In the genomic region with DNA sequence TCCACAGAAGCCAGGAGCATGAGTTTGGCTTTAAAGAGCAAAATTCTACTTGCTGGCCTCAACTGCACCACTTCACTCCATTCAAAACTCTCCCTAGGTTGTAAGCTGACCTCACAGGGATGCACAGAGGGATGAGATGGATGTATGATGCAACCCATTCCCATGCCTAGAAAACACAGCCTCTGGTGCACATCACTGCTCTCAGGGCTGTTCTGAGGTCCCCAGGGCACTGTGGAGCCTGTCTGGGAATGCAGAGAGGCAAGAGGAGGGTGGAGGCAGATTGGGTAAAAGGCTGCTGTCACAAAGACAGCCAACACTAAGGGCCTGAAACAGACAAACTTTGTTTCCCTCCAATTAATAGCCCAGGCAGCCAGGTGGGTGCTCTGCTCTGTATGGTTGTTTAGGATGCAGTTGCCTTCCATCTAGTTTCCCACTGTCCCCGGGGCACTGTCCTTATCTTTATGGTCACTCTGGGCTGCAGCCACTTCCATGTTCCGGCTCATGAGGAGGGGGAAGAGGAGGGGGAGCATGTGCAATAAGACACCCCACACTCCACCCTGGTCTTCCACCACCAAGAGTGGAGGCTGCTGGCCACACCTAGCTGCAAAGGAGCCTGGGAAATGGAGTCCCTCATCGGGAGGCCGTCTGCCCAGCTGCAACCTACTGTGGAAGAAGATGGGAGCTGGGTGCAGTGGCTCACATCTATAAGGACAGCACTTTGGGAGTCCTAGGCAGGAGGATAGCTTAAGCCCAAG, we compare ENCODE assay signal across 21 cellular contexts. TPM values are rescaled to one million over a fixed set of nuclear protein-coding genes. Genes with fewer than 3 reads are reported as not detected.
A peak's percentile ranks its signal among the peaks of the same experiment; 100 is the strongest.
DNase-seq lines count a peak whose midpoint lies in the region; ATAC-seq, FAIRE-seq and TF ChIP-seq lines count a peak whose summit lies in the region.
"Had no signal": no experiment of that assay in that cellular context is flagged by ENCODE, and none has a peak within 500 bp of the region (broad histone marks: within the 10 kb centered on the region; RNA-seq: fewer than 3 reads in every experiment).

No MANE protein-coding gene starts in this region.

- no peak for TF ChIP-seq CTCF in BE2C (IDR thresholded peaks at IDR 0.05; ENCODE audit: low read depth, low read length)
- no peak for TF ChIP-seq CTCF in H9 (conservative IDR thresholded peaks at IDR 0.05)
- TF ChIP-seq CTCF in WTC11 (IDR thresholded peaks at IDR 0.05), result no peak

- peaks cover 18 to 22% of the 10 kb centered on the region in 2 experiments for H3K9me3 Mint-ChIP-seq in H9
- peaks cover 15% of the 10 kb centered on the region for H3K9me3 Mint-ChIP-seq in WTC11

- no peaks in the 10 kb centered on the region for H3K4me1 ChIP-seq in BE2C
- H3K4me1 ChIP-seq in H9 (ENCODE audit: insufficient read depth, low read length), result no peaks in the 10 kb centered on the region
- peaks cover 10% of the 10 kb centered on the region for H3K4me1 ChIP-seq in mesenchymal stem cell (ENCODE audit: control insufficient read depth, insufficient read depth, low read depth, low read length)

- H3K79me1 ChIP-seq in H9 (ENCODE audit: insufficient read depth, low read depth, low read length, poor library complexity, severe bottlenecking), result no peaks in the 10 kb centered on the region
- no peaks in the 10 kb centered on the region for H3K79me1 ChIP-seq in mesenchymal stem cell (replicated peaks; ENCODE audit: low read length, poor library complexity, severe bottlenecking)

- H2BK120ac ChIP-seq in H9 (ENCODE audit: low read depth, low read length, poor library complexity, severe bottlenecking) (no peak overlapping the region), mesenchymal stem cell (ENCODE audit: low read depth, low read length) (no peak overlapping the region)

- H3K4me1 Mint-ChIP-seq in H9 (peaks cover 0 to 6% of the 10 kb centered on the region in 2 experiments; a peak in 2 of 4 replicates), WTC11 (peaks cover 3% of the 10 kb centered on the region)
- H3K4me1 Mint-ChIP-seq: CD4-positive, alpha-beta memory T cell had no signal

- H3K27ac ChIP-seq in H9 (ENCODE audit: insufficient read length, low read depth, low read length) (no peak overlapping the region), mesenchymal stem cell (ENCODE audit: low read length, poor library complexity, severe bottlenecking) (no peak overlapping the region)

- peaks cover 3% of the 10 kb centered on the region; the same call in 1 of the 2 replicates for H3K27me3 Mint-ChIP-seq in H9 (ENCODE audit: low read depth)
- no peaks in the 10 kb centered on the region for H3K27me3 Mint-ChIP-seq in WTC11 (ENCODE audit: low read depth)
- H3K27me3 Mint-ChIP-seq: CD4-positive, alpha-beta memory T cell had no signal

- H3K23ac ChIP-seq in H9 (ENCODE audit: insufficient read length, low read depth, low read length), result no peak overlapping the region
- H3K23ac ChIP-seq in mesenchymal stem cell (ENCODE audit: low read length in 2 of 2), result no peak overlapping the region

- ATAC-seq in WTC11 (peak; percentile 53), GM21526 (IDR thresholded peaks at IDR 0.05; ENCODE audit: low FRiP score, unreplicated experiment) (no peak), HG02840 (IDR thresholded peaks at IDR 0.05; ENCODE audit: low FRiP score, unreplicated experiment) (no peak), GM21723 (IDR thresholded peaks at IDR 0.05; ENCODE audit: unreplicated experiment) (no peak)

- H3K9ac ChIP-seq in H9 (ENCODE audit: extremely low read depth, insufficient read length, low read length) (no peak overlapping the region), mesenchymal stem cell (ENCODE audit: low read length) (no peak overlapping the region)

- peaks cover 3 to 4% (median 3%) of the 10 kb centered on the region in 3 experiments; a peak in 1 of 7 replicates for H3K36me3 Mint-ChIP-seq in H9 (ENCODE audit: insufficient read depth in 1 of 3, low read depth in 3 of 3)
- H3K36me3 Mint-ChIP-seq in WTC11, result peaks cover 8% of the 10 kb centered on the region
- H3K36me3 Mint-ChIP-seq: CD4-positive, alpha-beta memory T cell had no signal

- H3K27me3 ChIP-seq in BE2C, result no peaks in the 10 kb centered on the region
- no peaks in the 10 kb centered on the region for H3K27me3 ChIP-seq in H9 (ENCODE audit: insufficient read depth, low read length)
- no peaks in the 10 kb centered on the region for H3K27me3 ChIP-seq in mesenchymal stem cell (ENCODE audit: control insufficient read depth in 1 of 2, insufficient read depth in 1 of 2, low read length in 2 of 2)

- POLR2A ChIA-PET in WTC11 (lab: Charles Lee), result no interaction called here

- no peak for FAIRE-seq in RCC 7860 (lab: Jason Lieb, UNC)
- FAIRE-seq: H1 had no signal

- H2BK5ac ChIP-seq in H9 (ENCODE audit: insufficient read length, low read length), result no peak overlapping the region
- peak overlapping the region; percentile 10 for H2BK5ac ChIP-seq in mesenchymal stem cell (ENCODE audit: low read depth, low read length, poor library complexity, severe bottlenecking)

- H2BK15ac ChIP-seq in H9 (ENCODE audit: low read depth, low read length), result no peak overlapping the region
- no peak overlapping the region for H2BK15ac ChIP-seq in mesenchymal stem cell (ENCODE audit: low read depth, poor library complexity, severe bottlenecking)

- H4K8ac ChIP-seq in H9 (replicated peaks; ENCODE audit: insufficient read length, low read depth, low read length), result no peak overlapping the region
- no peak overlapping the region for H4K8ac ChIP-seq in mesenchymal stem cell (ENCODE audit: low read length)

- H2AFZ ChIP-seq in H9 (ENCODE audit: low read length) (no peak overlapping the region), mesenchymal stem cell (ENCODE audit: low read depth, low read length) (no peak overlapping the region)

- H3K14ac ChIP-seq in H9 (ENCODE audit: insufficient read depth, low read length), result no peak overlapping the region
- no peak overlapping the region for H3K14ac ChIP-seq in mesenchymal stem cell (ENCODE audit: low read length in 2 of 2)

- no peak overlapping the region for H3K56ac ChIP-seq in H9 (ENCODE audit: insufficient read length, low read depth, low read length)

- DNase-seq in BE2C (peak; percentile 30), H9 (no peak), WTC11 (ENCODE audit: low spot score) (peak; percentile 34), mesenchymal stem cell (no peak), RCC 7860 (ENCODE audit: low spot score) (no peak)
- DNase-seq: CD4-positive, alpha-beta memory T cell; DMS79 treated with DMSO at 0.1 percent for 48 hours; GDM1; KBM-7; NCI-H1092 treated with DMSO at 0.1 percent for 48 hours; NCI-H1694; NCI-H2107; NCI-H446; NCI-H82 had no signal

- WGBS in H9 (ENCODE audit: extremely low coverage, insufficient read length, low lambda C conversion rate), result no CpG with 5 or more reads among the region's 4 CpGs
- 86% methylated on average over 2 of the region's 4 CpGs for WGBS in mesenchymal stem cell

- no peaks in the 10 kb centered on the region for H3K36me3 ChIP-seq in BE2C
- H3K36me3 ChIP-seq in mesenchymal stem cell (ENCODE audit: control insufficient read depth in 1 of 2, insufficient read depth in 2 of 2, low read depth in 1 of 2, low read length in 2 of 2), result no peaks in the 10 kb centered on the region

- H3T11ph ChIP-seq in H9 (ENCODE audit: low read length), result no peak overlapping the region

- no peak overlapping the region for H3K27ac Mint-ChIP-seq in H9
- no peak overlapping the region for H3K27ac Mint-ChIP-seq in WTC11
- H3K27ac Mint-ChIP-seq: CD4-positive, alpha-beta memory T cell had no signal

- H3K4me3 Mint-ChIP-seq in H9 (no peak overlapping the region; a peak in 1 of 5 replicates), WTC11 (no peak overlapping the region)
- H3K4me3 Mint-ChIP-seq: CD4-positive, alpha-beta memory T cell had no signal

- no peak overlapping the region for H4K5ac ChIP-seq in H9 (ENCODE audit: insufficient read length, low read depth, low read length)

- CTCF ChIA-PET in WTC11 (lab: Charles Lee), result interaction anchor here (0.7 to 1.0 kb wide), 3 partner anchors 13 to 104 kb away, joined by 3 to 4 read pairs (median 3); no protein-coding TSS in a partner anchor

- H3K4me3 ChIP-seq in BE2C (ENCODE audit: low read depth, low read length) (no peak overlapping the region), mesenchymal stem cell (ENCODE audit: insufficient read depth in 1 of 2, low read depth in 1 of 2, low read length in 2 of 2) (no peak overlapping the region)

- no peak overlapping the region for H2AK5ac ChIP-seq in H9 (ENCODE audit: insufficient read length, low read length)
- H2AK5ac ChIP-seq in mesenchymal stem cell (ENCODE audit: low read length, severe bottlenecking), result peak overlapping the region; percentile 28

- H4K91ac ChIP-seq in H9 (ENCODE audit: insufficient read length, low read depth, low read length) (no peak overlapping the region), mesenchymal stem cell (ENCODE audit: low read length) (no peak overlapping the region)

- H3K4ac ChIP-seq in H9 (ENCODE audit: low read depth, low read length) (no peak overlapping the region), mesenchymal stem cell (ENCODE audit: low read depth in 1 of 2, low read length in 2 of 2) (no peak overlapping the region)

- H3K4me2 ChIP-seq in H9 (ENCODE audit: insufficient read depth, insufficient read length, low read length) (no peak overlapping the region), mesenchymal stem cell (ENCODE audit: low read length, poor library complexity, severe bottlenecking) (no peak overlapping the region)

- no peak overlapping the region for H2BK20ac ChIP-seq in H9 (ENCODE audit: low read depth, low read length, poor library complexity, severe bottlenecking)

- H4K20me1 ChIP-seq in H9 (ENCODE audit: control insufficient read depth, insufficient read depth, insufficient read length), result no peaks in the 10 kb centered on the region

- no peaks in the 10 kb centered on the region for H3K23me2 ChIP-seq in H9 (ENCODE audit: insufficient read length, low read depth, low read length, poor library complexity, severe bottlenecking)

- H3K79me2 ChIP-seq in H9 (ENCODE audit: insufficient read depth, low read length), result no peaks in the 10 kb centered on the region

- H2BK12ac ChIP-seq in H9 (ENCODE audit: insufficient read length, low read depth, low read length), result no peak overlapping the region
- H2BK12ac ChIP-seq in mesenchymal stem cell (ENCODE audit: low read length in 2 of 2), result no peak overlapping the region

- peak overlapping the region; percentile 29 for H3K18ac ChIP-seq in H9 (ENCODE audit: insufficient read length, low read depth, low read length)
- no peak overlapping the region for H3K18ac ChIP-seq in mesenchymal stem cell (ENCODE audit: low read depth in 1 of 2, low read length in 2 of 2)

- H3K9me3 ChIP-seq in BE2C (no peaks in the 10 kb centered on the region), H9 (ENCODE audit: control insufficient read depth, low read depth, low read length) (no peaks in the 10 kb centered on the region), mesenchymal stem cell (ENCODE audit: control insufficient read depth, low read length) (no peaks in the 10 kb centered on the region)

TF ChIP-seq in WTC11, 78 proteins besides CTCF, POLR2A, EP300 and RAD21 (continues in another document):
- no peak for TF ChIP-seq FOXJ3 (CRISPR knock-in tag; IDR thresholded peaks at IDR 0.05; ENCODE audit: borderline replicate concordance)

RNA-seq across cellular contexts. Expression of a gene that starts 7.0 kb away (rescaled TPM):
- polyA plus RNA-seq in BE2C (2012; ENCODE audit: insufficient read depth, insufficient read length, low read depth), result not detected
- total RNA-seq in H9 (2021) (not detected in 2 replicates), WTC11 (2021) (0.21 TPM in 1 of 3 replicates, not detected in the others)
- 0.04 TPM for polyA plus RNA-seq in mesenchymal stem cell (2013, experiment 1 of 2)
- 0.04 TPM for polyA plus RNA-seq in mesenchymal stem cell (2013, experiment 2 of 2)
- total RNA-seq: A673; CD4-positive, alpha-beta memory T cell; H1; HT-29; MCF 10A had no signal
- polyA plus RNA-seq: CD4-positive, alpha-beta memory T cell had no signal

Comparison
In these comparisons a context has a peak if more than half of its experiments do, and no peak if none do; other contexts are left out.
1. DNase-seq: peak in BE2C (single experiment) and WTC11 (single experiment); none in H9 (single experiment), mesenchymal stem cell (single experiment) and RCC 7860 (single experiment).